8 cellular contexts compared by ENCODE assay signal in genomic region chr11:45846974-45847907, GRCh38. TPM values are rescaled to one million over a fixed set of nuclear protein-coding genes. Genes with fewer than 3 reads are reported as not detected.
DNase-seq lines count a peak whose midpoint lies in the region; ATAC-seq lines count a peak whose summit lies in the region.

CRY2 (plus strand) TSS chr11:45847475; CDS start chr11:45847491, 16 bp downstream.

- peak within 1 kb of the TSS; percentile 87 for H3K23ac ChIP-seq in mesendoderm (ENCODE audit: low read length)

- H3K27me3 ChIP-seq in NT2/D1 (ENCODE audit: insufficient read depth, insufficient read length) (peaks cover 28% of the 10 kb centered on the region), endocrine pancreas (ENCODE audit: control insufficient read depth, insufficient read depth, low read length) (no peaks in the 10 kb centered on the region), mesendoderm (ENCODE audit: insufficient read depth, low read length, poor library complexity) (no peaks in the 10 kb centered on the region)

- no peaks in the 10 kb centered on the region for H3K9me3 Mint-ChIP-seq in activated CD8-positive, alpha-beta memory T cell treated with anti-CD3 and anti-CD28 coated beads, Interleukin-2, amount 10 ng/mL, durations not matched to agents 7 days and 5 days (ENCODE audit: low read depth)

- WGBS in mesendoderm (ENCODE audit: extremely low coverage, insufficient coverage, low lambda C conversion rate): no CpG with 5 or more reads among the region's 75 CpGs

- no peaks in the 10 kb centered on the region for H3K36me3 Mint-ChIP-seq in activated CD8-positive, alpha-beta memory T cell treated with anti-CD3 and anti-CD28 coated beads, Interleukin-2, amount 10 ng/mL, durations not matched to agents 7 days and 5 days

- no peaks in the 10 kb centered on the region for H3K36me3 ChIP-seq in NT2/D1 (ENCODE audit: insufficient read depth, insufficient read length, low read length)
- H3K36me3 ChIP-seq in endocrine pancreas (ENCODE audit: control insufficient read depth, insufficient read depth, low read length): no peaks in the 10 kb centered on the region
- no peaks in the 10 kb centered on the region for H3K36me3 ChIP-seq in mesendoderm (ENCODE audit: control insufficient read depth, insufficient read depth, low read length)

- H3K27ac Mint-ChIP-seq in activated CD8-positive, alpha-beta memory T cell treated with anti-CD3 and anti-CD28 coated beads, Interleukin-2, amount 10 ng/mL, durations not matched to agents 7 days and 5 days: peak within 1 kb of the TSS; percentile 74

- H3K4ac ChIP-seq in mesendoderm (ENCODE audit: low read depth, low read length): no peak within 1 kb of the TSS

- H2BK5ac ChIP-seq in mesendoderm (ENCODE audit: low read length): no peak within 1 kb of the TSS

- H2BK120ac ChIP-seq in mesendoderm (ENCODE audit: low read depth, low read length): no peak within 1 kb of the TSS

- CTCF ChIA-PET in activated CD8-positive, alpha-beta memory T cell treated with anti-CD3 and anti-CD28 coated beads, Interleukin-2, amount 10 ng/mL, durations not matched to agents 7 days and 5 days (lab: Charles Lee): interaction anchor here (0.9 to 3.6 kb wide), 6 partner anchors 12 to 159 kb away, joined by 3 to 17 read pairs (median 6); no protein-coding TSS in a partner anchor

- H3K56ac ChIP-seq in mesendoderm (ENCODE audit: low read length): peak within 1 kb of the TSS; percentile 97

- H3K27me3 Mint-ChIP-seq in activated CD8-positive, alpha-beta memory T cell treated with anti-CD3 and anti-CD28 coated beads, Interleukin-2, amount 10 ng/mL, durations not matched to agents 7 days and 5 days: peaks cover 19% of the 10 kb centered on the region

- H3K4me1 ChIP-seq in NT2/D1 (ENCODE audit: insufficient read depth, insufficient read length) (peaks cover 5% of the 10 kb centered on the region), endocrine pancreas (ENCODE audit: control insufficient read depth, insufficient read depth, low read length) (peaks cover 28% of the 10 kb centered on the region), mesendoderm (ENCODE audit: control insufficient read depth, low read depth, low read length) (no peaks in the 10 kb centered on the region)

- H2AK5ac ChIP-seq in mesendoderm (ENCODE audit: low read length): no peak within 1 kb of the TSS

- peak within 1 kb of the TSS; percentile 76 for H3K4me3 Mint-ChIP-seq in activated CD8-positive, alpha-beta memory T cell treated with anti-CD3 and anti-CD28 coated beads, Interleukin-2, amount 10 ng/mL, durations not matched to agents 7 days and 5 days

- no peak within 1 kb of the TSS for H4K5ac ChIP-seq in mesendoderm (ENCODE audit: low read length)

- no peak within 1 kb of the TSS for H3K18ac ChIP-seq in mesendoderm (ENCODE audit: low read length)

- peak within 1 kb of the TSS; percentile 96 for H3K4me2 ChIP-seq in mesendoderm (ENCODE audit: low read length)

- H3K9ac ChIP-seq in NT2/D1 (ENCODE audit: insufficient read length, low read depth): peak within 1 kb of the TSS; percentile 91
- H3K9ac ChIP-seq in endocrine pancreas (ENCODE audit: control insufficient read depth, insufficient read depth, low read length): peak within 1 kb of the TSS; percentile 87
- peak within 1 kb of the TSS; percentile 86 for H3K9ac ChIP-seq in mesendoderm (ENCODE audit: low read length)

- H3K4me3 ChIP-seq in NT2/D1 (ENCODE audit: insufficient read length, low read depth): peak within 1 kb of the TSS; percentile 95
- peak within 1 kb of the TSS; percentile 71 for H3K4me3 ChIP-seq in endocrine pancreas (ENCODE audit: control insufficient read depth, insufficient read depth, low read length)
- H3K4me3 ChIP-seq in mesendoderm (ENCODE audit: low read length): peak within 1 kb of the TSS; percentile 90

- H3K9me3 ChIP-seq in NT2/D1 (ENCODE audit: insufficient read depth, low read length): no peaks in the 10 kb centered on the region
- H3K9me3 ChIP-seq in endocrine pancreas (ENCODE audit: control insufficient read depth, low read length): no peaks in the 10 kb centered on the region

- no peaks in the 10 kb centered on the region for H3K79me2 ChIP-seq in mesendoderm (ENCODE audit: control insufficient read depth, insufficient read depth, low read length)

- no peak within 1 kb of the TSS for H4K8ac ChIP-seq in mesendoderm (ENCODE audit: low read depth, low read length)

- peaks cover 48% of the 10 kb centered on the region for H3K4me1 Mint-ChIP-seq in activated CD8-positive, alpha-beta memory T cell treated with anti-CD3 and anti-CD28 coated beads, Interleukin-2, amount 10 ng/mL, durations not matched to agents 7 days and 5 days

- no peak within 1 kb of the TSS for H2BK15ac ChIP-seq in mesendoderm (replicated peaks; ENCODE audit: low read depth)

- H3K27ac ChIP-seq in mesendoderm (ENCODE audit: low read depth, low read length): no peak within 1 kb of the TSS

- peaks cover 5% of the 10 kb centered on the region for H3K79me1 ChIP-seq in mesendoderm (ENCODE audit: low read length)

- DNase-seq in COR-L47 (lab: John Stamatoyannopoulos, UW) (peak; percentile 98), HUDEP-2 (lab: John Stamatoyannopoulos, UW; ENCODE audit: unreplicated experiment in 76 of 76) (peak; percentile 43 to 100 (median 98)), NT2/D1 (ENCODE audit: low read depth, low spot score) (peak; percentile 99), mesendoderm (peak; percentile 99)
- DNase-seq in activated CD8-positive, alpha-beta memory T cell treated with anti-CD3 and anti-CD28 coated beads, Interleukin-2, amount 10 ng/mL, durations not matched to agents 7 days and 5 days: peak; percentile 99
- DNase-seq in stimulated activated CD8-positive, alpha-beta memory T cell treated with anti-CD3 and anti-CD28 coated beads, Interleukin-15, amount 100 ng/mL, for 1 hour (ENCODE audit: low read depth): peak; percentile 98

- ATAC-seq in GM21381 (IDR thresholded peaks at IDR 0.05; ENCODE audit: unreplicated experiment): peak; percentile 92
- peak; percentile 89 for ATAC-seq in activated CD8-positive, alpha-beta memory T cell treated with anti-CD3 and anti-CD28 coated beads, Interleukin-2, amount 10 ng/mL, durations not matched to agents 7 days and 5 days

RNA-seq across cellular contexts. Expression of gene CRY2, which starts in this region (rescaled TPM):
- 10 to 100 TPM; 22.5 to 23.3 TPM for total RNA-seq in activated CD8-positive, alpha-beta memory T cell treated with anti-CD3 and anti-CD28 coated beads, Interleukin-2, amount 10 ng/mL, durations not matched to agents 7 days and 5 days
- 5.1 TPM for polyA plus RNA-seq in mesendoderm (2013, experiment 1 of 2)
- polyA plus RNA-seq in mesendoderm (2013, experiment 2 of 2): 5.1 TPM
